In genomic region chrY:16157801-16158200, GRCh38 we compare ENCODE assay signal across 34 cellular contexts.
"Had no signal": no experiment of that assay in that cellular context is flagged by ENCODE, and none has a peak within 500 bp of the region (broad histone marks: within the 10 kb centered on the region; RNA-seq: fewer than 3 reads in every experiment).

No MANE protein-coding gene starts in this region.

- H3K36me3 Mint-ChIP-seq: activated naive CD4-positive, alpha-beta T cell treated with anti-CD3 and anti-CD28 coated beads, Interleukin-2, amount 50 U/mL, for 24 hours; activated naive CD8-positive, alpha-beta T cell treated with anti-CD3 and anti-CD28 coated beads for 36 hours; brain had no signal

- ATAC-seq: activated CD4-positive, CD25-positive, alpha-beta regulatory T cell treated with anti-CD3 and anti-CD28 coated beads, Interleukin-2, amount 50 U/mL, for 24 hours; activated CD8-positive, alpha-beta T cell treated with anti-CD3 and anti-CD28 coated beads for 36 hours; activated naive CD8-positive, alpha-beta T cell treated with anti-CD3 and anti-CD28 coated beads, Interleukin-2, amount 50 U/mL, for 24 hours; gastroesophageal sphincter; T-helper 17 cell had no signal

- H3K9me3 Mint-ChIP-seq: activated CD8-positive, alpha-beta T cell treated with anti-CD3 and anti-CD28 coated beads for 36 hours; activated naive CD4-positive, alpha-beta T cell treated with anti-CD3 and anti-CD28 coated beads for 36 hours; activated naive CD4-positive, alpha-beta T cell treated with anti-CD3 and anti-CD28 coated beads, Interleukin-2, amount 50 U/mL, for 24 hours; activated naive CD8-positive, alpha-beta T cell treated with anti-CD3 and anti-CD28 coated beads for 36 hours; activated naive CD8-positive, alpha-beta T cell treated with anti-CD3 and anti-CD28 coated beads, Interleukin-2, amount 50 U/mL, for 24 hours; activated T-helper 1 cell treated with anti-CD3 and anti-CD28 coated beads, Interleukin-12 subunit alpha, Interleukin-12 subunit beta, Interleukin-2, Interleukin-4 antibody, amounts not matched to agents 30 ng/mL and 10 ng/mL and 1 ng/mL, durations not matched to agents 14 hours and 24 hours and 36 hours; activated T-helper 2 cell treated with anti-CD3 and anti-CD28 coated beads, Interferon-gamma antibody, Interleukin-2, Interleukin-4, amounts not matched to agents 10 μg/mL and 5 μg/mL and 100 μg/mL, durations not matched to agents 14 hours and 24 hours and 36 hours; brain; T-helper 2 cell treated with Interferon-gamma antibody and Interleukin-4, amounts not matched to agents 5 μg/mL and 100 μg/mL, for 36 hours had no signal

- H3K9me3 ChIP-seq: adrenal gland, ascending aorta, breast epithelium, colonic mucosa, gastroesophageal sphincter had no signal

- H3K27ac Mint-ChIP-seq: activated B cell treated with CpG ODN at 0.5 μM for 24 hours; activated CD8-positive, alpha-beta T cell treated with anti-CD3 and anti-CD28 coated beads for 36 hours; activated naive CD4-positive, alpha-beta T cell treated with anti-CD3 and anti-CD28 coated beads for 36 hours; activated naive CD4-positive, alpha-beta T cell treated with anti-CD3 and anti-CD28 coated beads, Interleukin-2, amount 50 U/mL, for 24 hours; activated naive CD8-positive, alpha-beta T cell treated with anti-CD3 and anti-CD28 coated beads for 36 hours; activated naive CD8-positive, alpha-beta T cell treated with anti-CD3 and anti-CD28 coated beads, Interleukin-2, amount 50 U/mL, for 24 hours; activated T-helper 1 cell treated with anti-CD3 and anti-CD28 coated beads, Interleukin-12 subunit alpha, Interleukin-12 subunit beta, Interleukin-2, Interleukin-4 antibody, amounts not matched to agents 30 ng/mL and 10 ng/mL and 1 ng/mL, durations not matched to agents 14 hours and 24 hours and 36 hours; activated T-helper 2 cell treated with anti-CD3 and anti-CD28 coated beads, Interferon-gamma antibody, Interleukin-2, Interleukin-4, amounts not matched to agents 10 μg/mL and 5 μg/mL and 100 μg/mL, durations not matched to agents 14 hours and 24 hours and 36 hours; brain; T-helper 17 cell; T-helper 2 cell treated with Interferon-gamma antibody and Interleukin-4, amounts not matched to agents 5 μg/mL and 100 μg/mL, for 36 hours had no signal

- H3K27me3 ChIP-seq: adrenal gland, ascending aorta, breast epithelium, cardiac muscle cell, colonic mucosa, gastroesophageal sphincter had no signal

- DNase-seq: activated B cell treated with CpG ODN at 0.5 μM for 24 hours; activated CD4-positive, alpha-beta T cell treated with anti-CD3 and anti-CD28 coated beads for 48 hours; activated CD4-positive, alpha-beta T cell treated with anti-CD3 and anti-CD28 coated beads, Interleukin-2, amount 50 U/mL, for 1 hour; activated CD4-positive, alpha-beta T cell treated with anti-CD3 and anti-CD28 coated beads, Interleukin-2, amount 50 U/mL, for 48 hours; activated CD8-positive, alpha-beta memory T cell treated with anti-CD3 and anti-CD28 coated beads for 24 hours; activated CD8-positive, alpha-beta T cell treated with anti-CD3 and anti-CD28 coated beads for 36 hours; activated effector memory CD4-positive, alpha-beta T cell treated with anti-CD3 and anti-CD28 coated beads, Interleukin-2, amount 50 U/mL, for 16 hours; activated naive CD4-positive, alpha-beta T cell treated with anti-CD3 and anti-CD28 coated beads for 36 hours; activated naive CD8-positive, alpha-beta T cell treated with anti-CD3 and anti-CD28 coated beads for 36 hours; activated naive CD8-positive, alpha-beta T cell treated with anti-CD3 and anti-CD28 coated beads, Interleukin-2, amount 50 U/mL, for 24 hours; activated T-cell treated with anti-CD3 and anti-CD28 coated beads, Interleukin-2, amount 50 U/mL, for 48 hours; adrenal gland; amygdala; central memory CD4-positive, alpha-beta T cell; cerebellar nuclear complex; colonic mucosa; effector CD8-positive, alpha-beta T cell; foreskin melanocyte; head of caudate nucleus; hypothalamus; T-helper 17 cell; T1000; WERI-Rb-1 had no signal

- H3K27ac ChIP-seq: adrenal gland, ascending aorta, breast epithelium, cardiac muscle cell, colonic mucosa, epithelial cell of prostate, gastroesophageal sphincter, WERI-Rb-1 had no signal

- H3K36me3 ChIP-seq: adrenal gland, ascending aorta, breast epithelium, cardiac muscle cell, colonic mucosa, gastroesophageal sphincter, WERI-Rb-1 had no signal

- H3K4me1 Mint-ChIP-seq: activated B cell treated with CpG ODN at 0.5 μM for 24 hours; activated naive CD4-positive, alpha-beta T cell treated with anti-CD3 and anti-CD28 coated beads, Interleukin-2, amount 50 U/mL, for 24 hours; activated naive CD8-positive, alpha-beta T cell treated with anti-CD3 and anti-CD28 coated beads for 36 hours; activated naive CD8-positive, alpha-beta T cell treated with anti-CD3 and anti-CD28 coated beads, Interleukin-2, amount 50 U/mL, for 24 hours; brain; T-helper 17 cell had no signal

- H3K4me3 ChIP-seq: adrenal gland, ascending aorta, breast epithelium, cardiac muscle cell, colonic mucosa, gastroesophageal sphincter had no signal

- H3K4me1 ChIP-seq: adrenal gland, ascending aorta, breast epithelium, colonic mucosa, gastroesophageal sphincter had no signal

- H3K27me3 Mint-ChIP-seq: activated B cell treated with CpG ODN at 0.5 μM for 24 hours; activated CD8-positive, alpha-beta T cell treated with anti-CD3 and anti-CD28 coated beads for 36 hours; activated naive CD4-positive, alpha-beta T cell treated with anti-CD3 and anti-CD28 coated beads, Interleukin-2, amount 50 U/mL, for 24 hours; activated naive CD8-positive, alpha-beta T cell treated with anti-CD3 and anti-CD28 coated beads for 36 hours; activated naive CD8-positive, alpha-beta T cell treated with anti-CD3 and anti-CD28 coated beads, Interleukin-2, amount 50 U/mL, for 24 hours; brain; T-helper 17 cell had no signal

- H3K4me3 Mint-ChIP-seq: activated B cell treated with CpG ODN at 0.5 μM for 24 hours; activated CD8-positive, alpha-beta T cell treated with anti-CD3 and anti-CD28 coated beads for 36 hours; activated naive CD4-positive, alpha-beta T cell treated with anti-CD3 and anti-CD28 coated beads for 36 hours; activated naive CD4-positive, alpha-beta T cell treated with anti-CD3 and anti-CD28 coated beads, Interleukin-2, amount 50 U/mL, for 24 hours; activated naive CD8-positive, alpha-beta T cell treated with anti-CD3 and anti-CD28 coated beads for 36 hours; activated naive CD8-positive, alpha-beta T cell treated with anti-CD3 and anti-CD28 coated beads, Interleukin-2, amount 50 U/mL, for 24 hours; activated T-helper 1 cell treated with anti-CD3 and anti-CD28 coated beads, Interleukin-12 subunit alpha, Interleukin-12 subunit beta, Interleukin-2, Interleukin-4 antibody, amounts not matched to agents 30 ng/mL and 10 ng/mL and 1 ng/mL, durations not matched to agents 14 hours and 24 hours and 36 hours; brain; T-helper 17 cell; T-helper 2 cell treated with Interferon-gamma antibody and Interleukin-4, amounts not matched to agents 5 μg/mL and 100 μg/mL, for 36 hours had no signal
